8 cellular contexts compared by ENCODE assay signal in the genomic region with DNA sequence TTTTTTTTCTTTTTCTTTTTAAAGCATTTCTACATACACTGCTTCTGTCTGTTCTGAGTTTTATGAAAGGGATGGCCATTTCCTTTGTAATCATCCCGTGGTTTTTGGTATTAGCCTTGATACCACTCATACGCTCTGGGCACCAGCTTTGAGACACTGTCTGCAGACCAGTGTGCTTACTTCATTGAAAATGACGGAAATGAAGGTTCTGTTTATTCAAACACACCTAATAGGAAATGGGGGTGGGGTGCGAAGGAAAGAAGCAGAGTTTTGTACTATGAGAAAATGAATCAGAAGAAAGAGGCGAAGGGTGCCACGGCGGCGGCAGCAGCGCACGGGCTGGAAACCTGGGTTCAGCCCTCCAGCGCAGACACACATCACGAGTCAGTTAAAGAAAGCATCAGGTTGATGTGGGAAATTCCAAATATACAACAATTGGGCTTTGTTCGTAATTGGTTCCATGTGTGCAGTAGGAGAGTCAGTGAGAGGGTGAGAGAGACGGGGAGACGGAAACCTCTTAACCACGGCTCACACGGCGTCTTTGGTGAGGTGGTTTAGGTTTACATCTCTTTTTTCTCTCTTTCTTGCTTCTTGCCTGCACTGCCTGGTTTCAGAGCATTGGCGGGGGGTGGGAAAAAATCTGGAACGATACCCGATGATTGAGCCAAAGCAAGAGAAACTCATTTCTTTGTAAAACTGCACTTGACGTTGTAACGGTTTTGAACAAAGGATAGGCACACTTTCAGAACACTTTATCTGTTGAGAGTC.
DNase-seq lines count a peak whose midpoint lies in the region; ATAC-seq lines count a peak whose summit lies in the region.

No MANE protein-coding gene starts in this region.

- peaks cover 32% of the 10 kb centered on the region for H3K4me1 Mint-ChIP-seq in stimulated activated effector memory CD8-positive, alpha-beta T cell treated with anti-CD3 and anti-CD28 coated beads, Interleukin-12 subunit alpha, Interleukin-12 subunit beta, amount 100 ng/mL, for 72 hours

- no peak overlapping the region for H3K9ac ChIP-seq in mucosa of rectum (ENCODE audit: low read depth in 1 of 2, low read length in 2 of 2)

- H3K36me3 Mint-ChIP-seq in stimulated activated effector memory CD8-positive, alpha-beta T cell treated with anti-CD3 and anti-CD28 coated beads, Interleukin-12 subunit alpha, Interleukin-12 subunit beta, amount 100 ng/mL, for 72 hours: no peaks in the 10 kb centered on the region

- no peaks in the 10 kb centered on the region for H3K9me3 Mint-ChIP-seq in stimulated activated effector memory CD8-positive, alpha-beta T cell treated with anti-CD3 and anti-CD28 coated beads, Interleukin-12 subunit alpha, Interleukin-12 subunit beta, amount 100 ng/mL, for 72 hours

- no peaks in the 10 kb centered on the region for H3K36me3 ChIP-seq in mucosa of rectum (ENCODE audit: control insufficient read depth in 2 of 2, insufficient read depth in 2 of 2, low read length in 2 of 2)

- DNase-seq in NCI-H82 (lab: John Stamatoyannopoulos, UW) (peak; percentile 14), NCI-H82 treated with DMSO at 0.1 percent for 48 hours (lab: John Stamatoyannopoulos, UW; ENCODE audit: unreplicated experiment) (no peak), T-helper 2 cell (peak; percentile 19 to 75 (median 56)), astrocyte of the hippocampus (ENCODE audit: low read depth, low spot score) (peak; percentile 77), KBM-7 (no peak)
- DNase-seq in stimulated activated effector memory CD8-positive, alpha-beta T cell treated with anti-CD3 and anti-CD28 coated beads, Interleukin-12 subunit alpha, Interleukin-12 subunit beta, amount 100 ng/mL, for 72 hours (ENCODE audit: low spot score in 2 of 2): peak; percentile 12 to 71

- in situ Hi-C loops in KBM-7 (cut with MboI; ENCODE audit: low pct_unique_long_range_greater_than_20kb, low sequenced_read_pairs): no loop called here

- peak; percentile 78 for ATAC-seq in stimulated activated effector memory CD8-positive, alpha-beta T cell treated with anti-CD3 and anti-CD28 coated beads, Interleukin-12 subunit alpha, Interleukin-12 subunit beta, amount 100 ng/mL, for 72 hours
- ATAC-seq in GM21423 (IDR thresholded peaks at IDR 0.05; ENCODE audit: unreplicated experiment): no peak

- peaks cover 0 to 6% of the 10 kb centered on the region in 2 donors for H3K4me1 ChIP-seq in mucosa of rectum (ENCODE audit: control insufficient read depth in 2 of 2, insufficient read depth in 2 of 2, low read length in 2 of 2)

- H3K9me3 ChIP-seq in mucosa of rectum (ENCODE audit: control insufficient read depth in 2 of 2, low read length in 2 of 2): no peaks in the 10 kb centered on the region

- peak overlapping the region; percentile 70 for H3K4me3 Mint-ChIP-seq in stimulated activated effector memory CD8-positive, alpha-beta T cell treated with anti-CD3 and anti-CD28 coated beads, Interleukin-12 subunit alpha, Interleukin-12 subunit beta, amount 100 ng/mL, for 72 hours

- H3K27ac ChIP-seq in mucosa of rectum (ENCODE audit: low read depth in 2 of 2, low read length in 2 of 2): peak overlapping the region in 1 of 2 donors; percentile 28

- peak overlapping the region; percentile 22 to 56 for H3K4me3 ChIP-seq in mucosa of rectum (ENCODE audit: low read length in 2 of 2)

- peaks cover 0 to 7% of the 10 kb centered on the region in 2 donors for H3K27me3 ChIP-seq in mucosa of rectum (ENCODE audit: control insufficient read depth in 2 of 2, insufficient read depth in 2 of 2, low read length in 2 of 2)

- H3K27ac Mint-ChIP-seq in stimulated activated effector memory CD8-positive, alpha-beta T cell treated with anti-CD3 and anti-CD28 coated beads, Interleukin-12 subunit alpha, Interleukin-12 subunit beta, amount 100 ng/mL, for 72 hours: peak overlapping the region; percentile 57

Comparison
In these comparisons a context has a peak if more than half of its experiments do, and no peak if none do; other contexts are left out.
1. DNase-seq: peak in NCI-H82 (single experiment), T-helper 2 cell (5 of 5), astrocyte of the hippocampus (single experiment) and stimulated activated effector memory CD8-positive, alpha-beta T cell treated with anti-CD3 and anti-CD28 coated beads, Interleukin-12 subunit alpha, Interleukin-12 subunit beta, amount 100 ng/mL, for 72 hours (2 of 2); none in NCI-H82 treated with DMSO at 0.1 percent for 48 hours (single experiment) and KBM-7 (single experiment).